Comparison of ENCODE assay signal across 8 cellular contexts in the genomic region with DNA sequence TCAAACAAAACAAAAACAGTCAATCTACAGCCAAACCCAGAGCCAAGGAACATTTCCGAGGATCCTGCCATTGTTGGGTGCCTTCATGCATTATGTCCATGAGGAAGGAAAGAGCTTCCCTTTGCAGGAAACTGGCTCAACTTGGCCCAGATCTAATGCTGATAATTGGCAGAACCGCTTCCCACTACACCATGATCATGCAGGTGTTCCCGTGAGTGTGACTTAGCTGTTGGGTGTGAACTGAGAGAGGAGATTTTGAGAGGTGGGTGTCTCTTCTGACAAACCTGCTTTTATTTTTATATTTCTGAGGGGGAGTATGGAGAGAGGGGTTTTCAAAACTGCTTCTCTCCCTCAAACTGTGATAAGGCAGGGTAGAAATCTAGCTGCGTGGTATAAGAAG. TPM values are rescaled to one million over a fixed set of nuclear protein-coding genes. Genes with fewer than 3 reads are reported as not detected.
"Had no signal": no experiment of that assay in that cellular context is flagged by ENCODE, and none has a peak within 500 bp of the region (broad histone marks: within the 10 kb centered on the region; RNA-seq: fewer than 3 reads in every experiment).

No MANE protein-coding gene starts in this region.

- H3K4me3 Mint-ChIP-seq: activated B cell treated with CpG ODN at 0.5 μM for 24 hours; activated CD4-positive, alpha-beta T cell treated with anti-CD3 and anti-CD28 coated beads, Interleukin-2, amount 10 ng/mL, durations not matched to agents 7 days and 5 days; nephron progenitor cell had no signal

- H3K9me3 ChIP-seq: SK-N-SH had no signal

- H3K27me3 Mint-ChIP-seq: activated B cell treated with CpG ODN at 0.5 μM for 24 hours; activated CD4-positive, alpha-beta T cell treated with anti-CD3 and anti-CD28 coated beads, Interleukin-2, amount 10 ng/mL, durations not matched to agents 7 days and 5 days had no signal

- H3K4me2 ChIP-seq: SK-N-SH had no signal

- H3K9me2 ChIP-seq: SK-N-SH had no signal

- H3K9ac ChIP-seq: SK-N-SH had no signal

- H3K27ac Mint-ChIP-seq: activated B cell treated with CpG ODN at 0.5 μM for 24 hours, nephron progenitor cell had no signal

- H3K9me3 Mint-ChIP-seq: activated B cell treated with CpG ODN at 0.5 μM for 24 hours; activated CD4-positive, alpha-beta T cell treated with anti-CD3 and anti-CD28 coated beads, Interleukin-2, amount 10 ng/mL, durations not matched to agents 7 days and 5 days; nephron progenitor cell had no signal

RNA-seq across cellular contexts. Expression of gene SAP25, which starts 14.6 kb away (rescaled TPM):
- total RNA-seq: kidney epithelial cell, osteoblast, renal cortical epithelial cell had no signal

RNA-seq across cellular contexts. Expression of gene FBXO24, which starts 27.0 kb away (rescaled TPM):
- total RNA-seq: mesenteric fat pad had no signal
